ENCODE assay signal across 8 cellular contexts in the genomic region with DNA sequence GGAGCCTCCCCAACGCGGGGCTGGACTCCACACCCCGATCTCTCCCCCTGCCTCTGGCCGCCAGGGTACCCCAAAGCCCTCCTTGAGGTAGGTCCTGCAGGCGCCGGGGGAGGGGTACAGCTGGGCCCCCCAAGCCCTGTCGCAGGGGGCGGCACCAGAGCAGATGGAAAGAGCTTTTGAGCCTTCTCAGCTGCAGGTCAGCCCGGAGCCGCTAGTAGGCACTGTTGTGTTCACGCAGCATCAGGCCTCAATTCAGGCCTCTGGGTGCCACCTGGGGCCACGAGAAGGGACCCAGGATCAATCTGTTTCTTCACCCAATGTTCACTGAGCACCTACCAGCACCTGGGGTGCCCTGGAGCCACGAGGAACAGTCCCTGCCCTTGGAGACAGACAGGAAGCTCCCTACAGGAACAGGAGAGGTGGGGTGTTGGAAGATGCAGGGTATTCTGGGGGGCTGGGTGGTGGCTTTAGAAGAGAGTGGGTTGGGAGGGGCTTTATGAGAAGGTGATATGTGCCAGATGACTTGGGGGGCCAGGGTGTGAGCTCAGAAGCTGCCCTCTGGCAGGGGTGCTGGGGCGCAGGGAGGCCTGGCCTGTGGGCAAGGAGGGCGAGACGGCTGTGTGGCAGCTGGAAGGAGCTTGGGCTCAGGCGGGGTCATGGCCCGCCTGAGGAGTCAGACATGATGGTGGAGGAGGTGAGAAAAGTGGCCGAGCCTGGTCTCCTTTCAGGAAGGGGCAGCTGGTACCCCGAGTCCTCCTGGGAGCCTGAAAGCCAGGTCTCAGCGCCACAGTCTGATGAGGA.
DNase-seq lines count a peak whose midpoint lies in the region; ATAC-seq and TF ChIP-seq lines count a peak whose summit lies in the region.

No MANE protein-coding gene starts in this region.

- H3K4me3 Mint-ChIP-seq in chondrocyte (ENCODE audit: unreplicated experiment), result no peak overlapping the region

- TF ChIP-seq CTCF in chondrocyte (IDR thresholded peaks at IDR 0.05) (peak; percentile 68), retinal pigment epithelial cell (conservative IDR thresholded peaks at IDR 0.05; ENCODE audit: low read depth, low read length) (peak; percentile 57), omental fat pad (IDR thresholded peaks at IDR 0.05) (no peak)

- intact Hi-C loops in posterior vena cava (cut with DNase I), result no loop called here

- peak; percentile 65 for DNase-seq in GM19240 (ENCODE audit: insufficient read length, low spot score)
- DNase-seq in T follicular helper cell (ENCODE audit: low read depth), result peak; percentile 6
- DNase-seq in chondrocyte (ENCODE audit: low spot score), result no peak
- no peak for DNase-seq in retinal pigment epithelial cell (ENCODE audit: low read depth)
- no peak for DNase-seq in omental fat pad (ENCODE audit: low spot score)
- DNase-seq in EL, result no peak
- no peak for DNase-seq in posterior vena cava (ENCODE audit: low spot score)
- DNase-seq in NCI-H2081 treated with DMSO at 0.1 percent for 48 hours (lab: John Stamatoyannopoulos, UW), result no peak

- H3K27me3 Mint-ChIP-seq in chondrocyte (ENCODE audit: low read depth), result peaks cover 10% of the 10 kb centered on the region

- H3K4me1 Mint-ChIP-seq in chondrocyte (ENCODE audit: low read depth), result peaks cover 9% of the 10 kb centered on the region

- H3K36me3 Mint-ChIP-seq in chondrocyte (ENCODE audit: low read depth), result no peaks in the 10 kb centered on the region

- H3K27ac Mint-ChIP-seq in chondrocyte (ENCODE audit: unreplicated experiment), result no peak overlapping the region

- H3K9me3 Mint-ChIP-seq in chondrocyte (ENCODE audit: low read depth), result no peaks in the 10 kb centered on the region

- ATAC-seq in omental fat pad (ENCODE audit: low FRiP score), result no peak

- H3K4me3 ChIP-seq in retinal pigment epithelial cell (ENCODE audit: low read length), result no peak overlapping the region

Comparison
In these comparisons a context has a peak if more than half of its experiments do, and no peak if none do; other contexts are left out.
1. DNase-seq: peak in GM19240 (single experiment) and T follicular helper cell (single experiment); none in chondrocyte (single experiment), retinal pigment epithelial cell (single experiment), omental fat pad (single experiment), EL (single experiment), posterior vena cava (single experiment) and NCI-H2081 treated with DMSO at 0.1 percent for 48 hours (single experiment).
2. CTCF ChIP-seq: peak in chondrocyte (single experiment) and retinal pigment epithelial cell (single experiment); none in omental fat pad (0 of 3).